ENCODE assay signal across 18 cellular contexts in genomic region chr11:86553322-86553721, GRCh38.
"Had no signal": no experiment of that assay in that cellular context is flagged by ENCODE, and none has a peak within 500 bp of the region (broad histone marks: within the 10 kb centered on the region; RNA-seq: fewer than 3 reads in every experiment).

No MANE protein-coding gene starts in this region.

- H3K4me1 Mint-ChIP-seq: activated naive CD8-positive, alpha-beta T cell treated with anti-CD3 and anti-CD28 coated beads for 36 hours; T-helper 17 cell had no signal

- H3K27ac Mint-ChIP-seq: activated CD8-positive, alpha-beta memory T cell treated with anti-CD3 and anti-CD28 coated beads, Interleukin-2, amount 10 ng/mL, durations not matched to agents 7 days and 5 days; activated naive CD8-positive, alpha-beta T cell treated with anti-CD3 and anti-CD28 coated beads for 36 hours; stimulated activated naive CD8-positive, alpha-beta T cell treated with anti-CD3 and anti-CD28 coated beads, Interleukin-15, Interleukin-2, amounts not matched to agents 100 ng/mL and 50 ng/mL, for 24 hours; T-helper 17 cell had no signal

- ATAC-seq: activated CD8-positive, alpha-beta memory T cell treated with anti-CD3 and anti-CD28 coated beads, Interleukin-2, amount 10 ng/mL, durations not matched to agents 7 days and 5 days; activated T-cell treated with anti-CD3 and anti-CD28 coated beads, Interleukin-2, amount 50 U/mL, for 4 hours; esophagus mucosa; T-helper 17 cell had no signal

- H3K36me3 ChIP-seq: vagina had no signal

- H3K27me3 Mint-ChIP-seq: activated naive CD8-positive, alpha-beta T cell treated with anti-CD3 and anti-CD28 coated beads for 36 hours; T-helper 17 cell had no signal

- H3K4me3 Mint-ChIP-seq: activated CD8-positive, alpha-beta memory T cell treated with anti-CD3 and anti-CD28 coated beads, Interleukin-2, amount 10 ng/mL, durations not matched to agents 7 days and 5 days; activated naive CD8-positive, alpha-beta T cell treated with anti-CD3 and anti-CD28 coated beads for 36 hours; activated T-cell treated with anti-CD3 and anti-CD28 coated beads, Interleukin-2, amount 50 U/mL, for 4 hours; neural crest cell; stimulated activated naive CD8-positive, alpha-beta T cell treated with anti-CD3 and anti-CD28 coated beads, Interleukin-15, Interleukin-2, amounts not matched to agents 100 ng/mL and 50 ng/mL, for 24 hours; T-helper 17 cell had no signal

- H3K9me3 ChIP-seq: testis, vagina had no signal

- H2AFZ ChIP-seq: parathyroid adenoma had no signal

- H3K9me3 Mint-ChIP-seq: activated naive CD8-positive, alpha-beta T cell treated with anti-CD3 and anti-CD28 coated beads for 36 hours; activated T-cell treated with anti-CD3 and anti-CD28 coated beads, Interleukin-2, amount 50 U/mL, for 4 hours; immature natural killer cell; stimulated activated naive CD8-positive, alpha-beta T cell treated with anti-CD3 and anti-CD28 coated beads, Interleukin-15, Interleukin-2, amounts not matched to agents 100 ng/mL and 50 ng/mL, for 24 hours had no signal

- H3K27ac ChIP-seq: vagina had no signal

- H3K27me3 ChIP-seq: dorsolateral prefrontal cortex, testis, vagina had no signal

- DNase-seq: activated CD8-positive, alpha-beta memory T cell treated with anti-CD3 and anti-CD28 coated beads, Interleukin-2, amount 10 ng/mL, durations not matched to agents 7 days and 5 days; activated gamma-delta T cell; activated naive CD8-positive, alpha-beta T cell treated with anti-CD3 and anti-CD28 coated beads for 36 hours; activated T-cell treated with anti-CD3 and anti-CD28 coated beads, Interleukin-2, amount 50 U/mL, for 4 hours; dorsolateral prefrontal cortex; glutamatergic neuron; immature natural killer cell; mesenchymal stem cell; retina; stimulated activated CD4-positive, alpha-beta T cell treated with anti-CD3 and anti-CD28 coated beads, Interleukin-15, amount 100 ng/mL, for 24 hours; stimulated activated CD4-positive, alpha-beta T cell treated with anti-CD3 and anti-CD28 coated beads, Interleukin-4, amount 100 ng/mL, for 24 hours; T-helper 17 cell; testis had no signal

- H3K36me3 Mint-ChIP-seq: activated CD8-positive, alpha-beta memory T cell treated with anti-CD3 and anti-CD28 coated beads, Interleukin-2, amount 10 ng/mL, durations not matched to agents 7 days and 5 days had no signal

- H3K4me3 ChIP-seq: dorsolateral prefrontal cortex, testis, vagina had no signal

- H3K79me2 ChIP-seq: parathyroid adenoma had no signal
